8 cellular contexts compared by ENCODE assay signal in the genomic region with DNA sequence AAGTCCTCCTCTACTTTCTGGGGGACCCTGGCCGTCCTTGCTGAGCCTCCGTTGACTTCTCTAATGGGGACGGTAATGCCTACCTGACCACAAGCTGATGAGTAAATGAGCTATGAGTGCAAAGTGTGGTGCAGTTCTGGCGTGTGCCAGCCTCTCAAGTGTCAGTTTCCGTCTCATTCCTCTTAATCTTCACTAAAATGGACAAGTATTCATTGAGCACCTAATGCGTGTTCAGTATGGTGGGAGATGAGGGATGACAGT. TPM values are rescaled to one million over a fixed set of nuclear protein-coding genes. Genes with fewer than 3 reads are reported as not detected.
DNase-seq lines count a peak whose midpoint lies in the region; ATAC-seq, FAIRE-seq and TF ChIP-seq lines count a peak whose summit lies in the region.

No MANE protein-coding gene starts in this region.

- H3K9ac ChIP-seq in IMR-90 (ENCODE audit: low read depth, low read length): peak overlapping the region; percentile 82
- peak overlapping the region; percentile 91 for H3K9ac ChIP-seq in HepG2 (ENCODE audit: insufficient read depth, low read depth, low read length)

- no CpG with 5 or more reads among the region's 6 CpGs for WGBS in IMR-90 (ENCODE audit: extremely low coverage in 2 of 2, insufficient read length in 1 of 2), 2 experiments
- 58% methylated on average over 3 of the region's 6 CpGs for WGBS in HepG2 (ENCODE audit: low lambda C conversion rate)

- TF ChIP-seq CTCF in IMR-90 (conservative IDR thresholded peaks at IDR 0.05; ENCODE audit: low read depth, low read length): no peak
- no peak for TF ChIP-seq CTCF in HepG2 (CRISPR knock-in tag; IDR thresholded peaks at IDR 0.05)
- TF ChIP-seq CTCF in thoracic aorta (IDR thresholded peaks at IDR 0.05): no peak

- TF ChIP-seq RAD21 in IMR-90 (IDR thresholded peaks at IDR 0.05; ENCODE audit: low read length) (no peak), HepG2 (CRISPR knock-in tag; IDR thresholded peaks at IDR 0.05) (no peak)

- dilution Hi-C loops in IMR-90 (cut with HindIII; ENCODE audit: low sequenced_read_pairs, unreplicated experiment): no loop called here

- FAIRE-seq in HepG2 (lab: Jason Lieb, UNC): no peak

- H3K27ac Mint-ChIP-seq in CD4-positive, alpha-beta memory T cell: peak overlapping the region; percentile 86 to 100 (median 98)
- H3K27ac Mint-ChIP-seq in activated naive CD8-positive, alpha-beta T cell treated with anti-CD3 and anti-CD28 coated beads for 36 hours: peak overlapping the region; percentile 98

- TF ChIP-seq EP300 in HepG2 (IDR thresholded peaks at IDR 0.05; ENCODE audit: low read depth in 2 of 2, low read length in 2 of 2) (no peak), HepG2 (CRISPR knock-in tag; IDR thresholded peaks at IDR 0.05; ENCODE audit: borderline replicate concordance) (no peak)

- no peak for TF ChIP-seq POLR2A in IMR-90 (IDR thresholded peaks at IDR 0.05; ENCODE audit: low read depth, low read length)
- TF ChIP-seq POLR2A in HepG2 (IDR thresholded peaks at IDR 0.05; ENCODE audit: insufficient read depth in 1 of 2, low read depth in 2 of 2, low read length in 2 of 2): no peak

- peak overlapping the region; percentile 74 for H2AK9ac ChIP-seq in IMR-90 (replicated peaks; ENCODE audit: low read depth, low read length, poor library complexity)

- POLR2A ChIA-PET in CD4-positive, alpha-beta memory T cell (lab: Charles Lee; ENCODE audit: partially characterized antibody): interaction anchor here (0.8 to 13.7 kb wide), 13 partner anchors 12 to 1024 kb away, joined by 3 to 196 read pairs (median 5); partner anchors contain the start of gene SEPTIN7
- POLR2A ChIA-PET in IMR-90 (lab: Charles Lee; ENCODE audit: unreplicated experiment) (no interaction called here), HepG2 (lab: Yijun Ruan, JAX) (interaction anchor here (1.3 to 6.0 kb wide), 2 partner anchors 17 to 106 kb away, joined by 4 to 52 read pairs; partner anchors contain the start of gene SEPTIN7)

- DNase-seq in CD4-positive, alpha-beta memory T cell: peak in 2 of 5 donors; percentile 28 to 56
- DNase-seq in IMR-90 (no peak), HepG2 (ENCODE audit: low spot score) (no peak), thoracic aorta (ENCODE audit: low spot score) (no peak)
- peak; percentile 17 for DNase-seq in activated naive CD8-positive, alpha-beta T cell treated with anti-CD3 and anti-CD28 coated beads for 36 hours

- no peaks in the 10 kb centered on the region for H3K27me3 Mint-ChIP-seq in CD4-positive, alpha-beta memory T cell
- H3K27me3 Mint-ChIP-seq in activated naive CD8-positive, alpha-beta T cell treated with anti-CD3 and anti-CD28 coated beads for 36 hours: no peaks in the 10 kb centered on the region

- H3K36me3 Mint-ChIP-seq in CD4-positive, alpha-beta memory T cell: peaks cover 0 to 38% of the 10 kb centered on the region in 2 donors
- H3K36me3 Mint-ChIP-seq in activated naive CD8-positive, alpha-beta T cell treated with anti-CD3 and anti-CD28 coated beads for 36 hours: peaks cover 31% of the 10 kb centered on the region

- peak overlapping the region; percentile 12; the same call in 1 of the 2 replicates for H2BK20ac ChIP-seq in IMR-90 (ENCODE audit: low read depth, low read length)

- H4K8ac ChIP-seq in IMR-90 (ENCODE audit: low read depth in 2 of 2, low read length in 2 of 2): peak overlapping the region; percentile 92 to 97

- CTCF ChIA-PET in CD4-positive, alpha-beta memory T cell (lab: Charles Lee; ENCODE audit: partially characterized antibody): interaction anchor here (0.7 to 3.7 kb wide), 7 partner anchors 9 to 672 kb away, joined by 3 to 25 read pairs (median 7); partner anchors contain the start of gene SEPTIN7
- CTCF ChIA-PET in IMR-90 (lab: Yijun Ruan, JAX) (no interaction called here), HepG2 (lab: Yijun Ruan, JAX; ENCODE audit: low intra/inter-chr PET ratio, low total read pairs) (no interaction called here)

- H4K20me1 ChIP-seq in IMR-90 (ENCODE audit: insufficient read depth, low read length): peaks cover 12% of the 10 kb centered on the region; the same call in 1 of the 2 replicates
- peaks cover 11% of the 10 kb centered on the region for H4K20me1 ChIP-seq in HepG2 (ENCODE audit: insufficient read depth, low read length)

- peak overlapping the region; percentile 75 for H2BK120ac ChIP-seq in IMR-90 (ENCODE audit: low read depth, low read length)

- H3K36me3 ChIP-seq in CD4-positive, alpha-beta memory T cell (ENCODE audit: insufficient read depth, low read length): no peaks in the 10 kb centered on the region
- H3K36me3 ChIP-seq in IMR-90 (ENCODE audit: control insufficient read depth, insufficient read depth, low read length): no peaks in the 10 kb centered on the region; the same call in 1 of the 2 replicates
- peaks cover 0 to 1% of the 10 kb centered on the region in 2 experiments; a peak in 1 of 5 replicates for H3K36me3 ChIP-seq in HepG2 (replicated peaks in 1 of 2; ENCODE audit: control insufficient read depth in 1 of 2, insufficient read depth in 2 of 2, low read length in 2 of 2)
- no peaks in the 10 kb centered on the region for H3K36me3 ChIP-seq in thoracic aorta

- H3K79me2 ChIP-seq in HepG2 (ENCODE audit: insufficient read depth, low read length): peaks cover 36% of the 10 kb centered on the region

- peak overlapping the region; percentile 74 for H4K5ac ChIP-seq in IMR-90 (ENCODE audit: low read depth, low read length)

- ATAC-seq in IMR-90 (ENCODE audit: low read depth) (no peak), HepG2 (no peak), thoracic aorta (ENCODE audit: insufficient number of reproducible peaks, low FRiP score, low read depth) (no peak), HG02623 (IDR thresholded peaks at IDR 0.05; ENCODE audit: unreplicated experiment) (no peak), HG03108 (IDR thresholded peaks at IDR 0.05; ENCODE audit: unreplicated experiment) (no peak), HG03280 (IDR thresholded peaks at IDR 0.05; ENCODE audit: unreplicated experiment) (no peak)

- peaks cover 12% of the 10 kb centered on the region for H3K9me1 ChIP-seq in IMR-90 (ENCODE audit: insufficient read depth, low read length)

- H3K14ac ChIP-seq in IMR-90 (replicated peaks; ENCODE audit: low read depth, low read length): peak overlapping the region; percentile 99

- peak overlapping the region; percentile 75 for H2BK5ac ChIP-seq in IMR-90 (ENCODE audit: low read depth, low read length, poor library complexity, severe bottlenecking)

- H3K4me3 Mint-ChIP-seq in CD4-positive, alpha-beta memory T cell: peak overlapping the region; percentile 94 to 99 (median 96)
- H3K4me3 Mint-ChIP-seq in activated naive CD8-positive, alpha-beta T cell treated with anti-CD3 and anti-CD28 coated beads for 36 hours: peak overlapping the region; percentile 96

- peaks cover 10 to 59% of the 10 kb centered on the region in 2 experiments for H3K79me1 ChIP-seq in IMR-90 (ENCODE audit: low read depth in 1 of 2, low read length in 2 of 2)

- H3K4me3 ChIP-seq in CD4-positive, alpha-beta memory T cell (ENCODE audit: low read length in 2 of 2): peak overlapping the region; percentile 90 to 98
- H3K4me3 ChIP-seq in IMR-90 (ENCODE audit: insufficient read depth, low read depth, low read length) (peak overlapping the region; percentile 83), HepG2 (replicated peaks in 1 of 3; ENCODE audit: insufficient read depth in 1 of 3, low read depth in 2 of 3, low read length in 3 of 3) (peak overlapping the region; percentile 78 to 97 (median 89)), thoracic aorta (peak overlapping the region; percentile 97)

- H3K27me3 ChIP-seq in CD4-positive, alpha-beta memory T cell (ENCODE audit: insufficient read depth, low read length): no peaks in the 10 kb centered on the region
- H3K27me3 ChIP-seq in IMR-90 (ENCODE audit: control insufficient read depth, insufficient read depth, low read length) (no peaks in the 10 kb centered on the region), HepG2 (ENCODE audit: control insufficient read depth in 1 of 2, insufficient read depth in 2 of 2, low read length in 2 of 2) (no peaks in the 10 kb centered on the region; a peak in 1 of 5 replicates), thoracic aorta (replicated peaks; ENCODE audit: insufficient read depth) (no peaks in the 10 kb centered on the region)

- peaks cover 19 to 61% (median 34%) of the 10 kb centered on the region in 4 donors for H3K4me1 Mint-ChIP-seq in CD4-positive, alpha-beta memory T cell
- peaks cover 55% of the 10 kb centered on the region for H3K4me1 Mint-ChIP-seq in activated naive CD8-positive, alpha-beta T cell treated with anti-CD3 and anti-CD28 coated beads for 36 hours

- peak overlapping the region; percentile 98 for H2AK5ac ChIP-seq in IMR-90 (ENCODE audit: low read depth, low read length)

- H3K27ac ChIP-seq in CD4-positive, alpha-beta memory T cell (ENCODE audit: low read depth, low read length): peak overlapping the region; percentile 93
- H3K27ac ChIP-seq in IMR-90 (ENCODE audit: insufficient read depth, low read length) (peak overlapping the region; percentile 87), HepG2 (ENCODE audit: extremely low read length, insufficient read depth, low read length) (peak overlapping the region; percentile 90), thoracic aorta (peak overlapping the region; percentile 93)

- H2BK15ac ChIP-seq in IMR-90 (ENCODE audit: low read depth, low read length): peak overlapping the region; percentile 61; the same call in 1 of the 3 replicates

- peak overlapping the region; percentile 99 for H3K4me2 ChIP-seq in IMR-90 (ENCODE audit: low read depth, low read length)
- peak overlapping the region; percentile 97 for H3K4me2 ChIP-seq in HepG2 (ENCODE audit: low read depth, low read length)

- H4K91ac ChIP-seq in IMR-90 (ENCODE audit: insufficient read depth, low read depth, low read length): peak overlapping the region; percentile 93

- peak overlapping the region; percentile 98 for H3K4ac ChIP-seq in IMR-90 (ENCODE audit: low read depth, low read length)

- H3K18ac ChIP-seq in IMR-90 (ENCODE audit: low read depth, low read length): no peak overlapping the region

- peak overlapping the region; percentile 94 for H3K56ac ChIP-seq in IMR-90 (ENCODE audit: extremely low read depth, insufficient read depth, low read length)

- no peaks in the 10 kb centered on the region for H3K9me3 ChIP-seq in CD4-positive, alpha-beta memory T cell (ENCODE audit: control insufficient read depth in 1 of 2, low read length in 2 of 2)
- no peaks in the 10 kb centered on the region for H3K9me3 ChIP-seq in IMR-90 (ENCODE audit: control insufficient read depth, insufficient read depth, low read length)
- H3K9me3 ChIP-seq in HepG2 (ENCODE audit: low read length): no peaks in the 10 kb centered on the region
- H3K9me3 ChIP-seq in thoracic aorta: no peaks in the 10 kb centered on the region

- in situ Hi-C loops in IMR-90 (cut with MboI; ENCODE audit: low sequenced_read_pairs): no loop called here
- in situ Hi-C loops in HepG2 (cut with HindIII; ENCODE audit: extremely low pct_ligation_motif_present, low pct_unique_long_range_greater_than_20kb): no loop called here

- peaks cover 0 to 2% (median 0%) of the 10 kb centered on the region in 8 donors for H3K9me3 Mint-ChIP-seq in CD4-positive, alpha-beta memory T cell
- H3K9me3 Mint-ChIP-seq in activated naive CD8-positive, alpha-beta T cell treated with anti-CD3 and anti-CD28 coated beads for 36 hours: no peaks in the 10 kb centered on the region

- H2AFZ ChIP-seq in IMR-90 (replicated peaks; ENCODE audit: low read length, poor library complexity) (peak overlapping the region; percentile 95), HepG2 (ENCODE audit: low read length) (peak overlapping the region; percentile 44)

- H3K23ac ChIP-seq in IMR-90 (ENCODE audit: low read depth, low read length): peak overlapping the region; percentile 97

- intact Hi-C loops in CD4-positive, alpha-beta memory T cell (cut with micrococcal nuclease): loop anchor here (1.0 to 10.0 kb wide), 3 partner anchors 14 to 669 kb away; a partner anchor contains a TSS
- intact Hi-C loops in IMR-90 (cut with micrococcal nuclease) (no loop called here), HepG2 (cut with micrococcal nuclease; ENCODE audit: unreplicated experiment) (loop anchor here (2.0 to 10.0 kb wide), 2 partner anchors 49 to 941 kb away; no protein-coding TSS in a partner anchor)

- no TSS peak for BruUV-seq in IMR-90 (replicated peaks; lab: Mats Ljungman, UMichigan)
- BruUV-seq in HepG2 (replicated peaks; lab: Mats Ljungman, UMichigan): no TSS peak

- peaks cover 29% of the 10 kb centered on the region for H3K4me1 ChIP-seq in CD4-positive, alpha-beta memory T cell (ENCODE audit: insufficient read depth, low read length)
- H3K4me1 ChIP-seq in IMR-90 (ENCODE audit: control insufficient read depth, insufficient read depth, low read length) (peaks cover 12% of the 10 kb centered on the region), HepG2 (ENCODE audit: insufficient read depth, low read length) (peaks cover 53% of the 10 kb centered on the region), thoracic aorta (ENCODE audit: control insufficient read depth in 1 of 2, low read depth in 2 of 2) (peaks cover 24 to 35% of the 10 kb centered on the region in 2 donors)

RNA-seq across cellular contexts. Expression of gene HERPUD2, which starts 0.6 kb away (rescaled TPM):
- 10 to 100 TPM; 67.3 to 71.8 TPM for total RNA-seq in CD4-positive, alpha-beta memory T cell
- 10 to 100 TPM; 89.2 to 99.2 TPM for polyA plus RNA-seq in CD4-positive, alpha-beta memory T cell
- 18.3 and 22.2 TPM in 2 replicates for total RNA-seq in IMR-90 (2012; rRNA removed)
- polyA plus RNA-seq in IMR-90 (2012; rRNA removed): 26.8 and 27.2 TPM in 2 replicates
- 7.9 and 15.9 TPM in 2 replicates for polyA plus RNA-seq in IMR-90 (2012; cell fraction: cytosol; rRNA removed)
- 11.7 and 13.3 TPM in 2 replicates for polyA plus RNA-seq in IMR-90 (2012; cell fraction: nucleus; rRNA removed; ENCODE audit: low replicate concordance)
- 10 to 100 TPM; 19.1 to 21.3 TPM for total RNA-seq in activated naive CD8-positive, alpha-beta T cell treated with anti-CD3 and anti-CD28 coated beads for 36 hours
- total RNA-seq in HepG2 (2016; rRNA removed; fragmentation: Illumina TruSeq; extraction: Trizol): 10.4 and 10.7 TPM in 2 replicates
- total RNA-seq in HepG2 (2016; cell fraction: cytosol; rRNA removed; fragmentation: Illumina TruSeq; extraction: Trizol; ENCODE audit: low read depth): 4.8 and 6.9 TPM in 2 replicates
- 8.1 and 9.2 TPM in 2 replicates for total RNA-seq in HepG2 (2016; cell fraction: insoluble cytoplasmic fraction; rRNA removed; fragmentation: Illumina TruSeq; extraction: Trizol)
- 8.7 and 11.4 TPM in 2 replicates for total RNA-seq in HepG2 (2016; cell fraction: membrane; rRNA removed; fragmentation: Illumina TruSeq; extraction: Trizol)
- 7.9 and 9.8 TPM in 2 replicates for total RNA-seq in HepG2 (2016; cell fraction: nucleus; rRNA removed; fragmentation: Illumina TruSeq; extraction: Trizol)
- 38.6 and 41.5 TPM in 2 replicates for polyA plus RNA-seq in HepG2 (2011; rRNA removed)
- polyA plus RNA-seq in HepG2 (2011; cell fraction: cytosol; rRNA removed): 25.1 and 28.9 TPM in 2 replicates
- polyA plus RNA-seq in HepG2 (2011; cell fraction: nucleus; rRNA removed): 15.1 and 15.2 TPM in 2 replicates
- 14.4 and 14.8 TPM in 2 replicates for polyA plus RNA-seq in HepG2 (2012)
- polyA plus RNA-seq in HepG2 (2016; cell fraction: cytosol; fragmentation: Illumina TruSeq; extraction: Trizol; ENCODE audit: low read depth): 1.7 and 2.5 TPM in 2 replicates
- 11.0 and 11.1 TPM in 2 replicates for polyA plus RNA-seq in HepG2 (2016; cell fraction: insoluble cytoplasmic fraction; fragmentation: Illumina TruSeq; extraction: Trizol; ENCODE audit: low read depth)
- polyA plus RNA-seq in HepG2 (2016; cell fraction: membrane; fragmentation: Illumina TruSeq; extraction: Trizol; ENCODE audit: low read depth): 5.4 and 5.8 TPM in 2 replicates
- 9.9 and 12.3 TPM in 2 replicates for polyA plus RNA-seq in HepG2 (2016; cell fraction: nucleus; fragmentation: Illumina TruSeq; extraction: Trizol; ENCODE audit: insufficient read depth, low read depth)
- 67.6 and 68.6 TPM in 2 replicates for polyA minus RNA-seq in HepG2 (2011; rRNA and poly(A)+ RNA removed; ENCODE audit: low replicate concordance)
- polyA minus RNA-seq in HepG2 (2011; cell fraction: cytosol; rRNA and poly(A)+ RNA removed): 21.0 and 26.4 TPM in 2 replicates
- polyA minus RNA-seq in HepG2 (2011; cell fraction: nucleus; rRNA and poly(A)+ RNA removed): 38.2 and 43.6 TPM in 2 replicates
- 10 to 100 TPM; 24.3 to 59.2 TPM for total RNA-seq in thoracic aorta
